In genomic region chr3:149381173-149382090, GRCh38 we compare ENCODE assay signal across 27 cellular contexts. TPM values are rescaled to one million over a fixed set of nuclear protein-coding genes. Genes with fewer than 3 reads are reported as not detected.
DNase-seq lines count a peak whose midpoint lies in the region; ATAC-seq and TF ChIP-seq lines count a peak whose summit lies in the region.
"Had no signal": no experiment of that assay in that cellular context is flagged by ENCODE, and none has a peak within 500 bp of the region (broad histone marks: within the 10 kb centered on the region; RNA-seq: fewer than 3 reads in every experiment).

No MANE protein-coding gene starts in this region.

- H3K4me1 ChIP-seq in Caco-2, result peaks cover 64% of the 10 kb centered on the region
- H3K4me1 ChIP-seq in esophagus squamous epithelium, result peaks cover 30 to 72% (median 31%) of the 10 kb centered on the region in 3 donors

- peak overlapping the region in 3 of 4 donors; percentile 38 to 94 (median 57) for H3K27ac ChIP-seq in esophagus squamous epithelium
- H3K27ac ChIP-seq: neutrophil, SK-N-MC, thyroid gland had no signal

- H3K27me3 Mint-ChIP-seq in Caco-2 (ENCODE audit: insufficient read depth, unreplicated experiment) (no peaks in the 10 kb centered on the region), progenitor cell of endocrine pancreas (no peaks in the 10 kb centered on the region)

- POLR2A ChIA-PET in Caco-2 (lab: Charles Lee), result no interaction called here

- peaks cover 51% of the 10 kb centered on the region for H3K4me1 Mint-ChIP-seq in Caco-2 (ENCODE audit: low read depth, unreplicated experiment)
- H3K4me1 Mint-ChIP-seq in progenitor cell of endocrine pancreas (ENCODE audit: low read depth), result peaks cover 39% of the 10 kb centered on the region

- no peaks in the 10 kb centered on the region for H3K9me3 Mint-ChIP-seq in Caco-2 (ENCODE audit: unreplicated experiment)
- H3K9me3 Mint-ChIP-seq in progenitor cell of endocrine pancreas (ENCODE audit: low read depth), result peaks cover 11% of the 10 kb centered on the region
- H3K9me3 Mint-ChIP-seq: CD4-positive, alpha-beta T cell had no signal

- 68 to 71% methylated on average over 6 of the region's 6 CpGs for WGBS in esophagus squamous epithelium, 2 donors

- TF ChIP-seq CTCF in Caco-2 (IDR thresholded peaks at IDR 0.05; ENCODE audit: insufficient read depth in 1 of 2, low read depth in 1 of 2, low read length in 1 of 2, severe bottlenecking in 1 of 2, unreplicated experiment in 1 of 2) (no peak), esophagus squamous epithelium (IDR thresholded peaks at IDR 0.05) (no peak), progenitor cell of endocrine pancreas (IDR thresholded peaks at IDR 0.05; ENCODE audit: unreplicated experiment) (no peak)

- peak; percentile 12 for ATAC-seq in HG03565 (IDR thresholded peaks at IDR 0.05; ENCODE audit: unreplicated experiment)
- ATAC-seq: stimulated activated naive CD8-positive, alpha-beta T cell treated with anti-CD3 and anti-CD28 coated beads, Interleukin-15, Interleukin-2, amounts not matched to agents 100 U/mL and 50 U/mL, for 24 hours had no signal

- intact Hi-C loops in Caco-2 (cut with micrococcal nuclease; ENCODE audit: unreplicated experiment), result no loop called here
- intact Hi-C loops in esophagus squamous epithelium (cut with DNase I), result no loop called here

- peak overlapping the region; percentile 93 for H3K27ac Mint-ChIP-seq in Caco-2 (ENCODE audit: unreplicated experiment)
- peak overlapping the region; percentile 83 for H3K27ac Mint-ChIP-seq in progenitor cell of endocrine pancreas
- H3K27ac Mint-ChIP-seq: CD4-positive, alpha-beta T cell had no signal

- H3K4me3 ChIP-seq in Caco-2 (ENCODE audit: low read depth, low read length) (no peak overlapping the region), esophagus squamous epithelium (no peak overlapping the region)
- H3K4me3 ChIP-seq: SK-N-MC, thyroid gland had no signal

- no peaks in the 10 kb centered on the region; the same call in 1 of the 2 replicates for H3K9me3 ChIP-seq in Caco-2
- H3K9me3 ChIP-seq in esophagus squamous epithelium, result no peaks in the 10 kb centered on the region
- H3K9me3 ChIP-seq: neutrophil, thyroid gland had no signal

- BruUV-seq in Caco-2 (replicated peaks; lab: Mats Ljungman, UMichigan), result no TSS peak

- H3K27me3 ChIP-seq in Caco-2 (replicated peaks; ENCODE audit: control insufficient read depth, insufficient read depth, low read length) (no peaks in the 10 kb centered on the region), esophagus squamous epithelium (no peaks in the 10 kb centered on the region)
- H3K27me3 ChIP-seq: thyroid gland had no signal

- H3K4me3 Mint-ChIP-seq in Caco-2 (ENCODE audit: unreplicated experiment) (peak overlapping the region; percentile 57), progenitor cell of endocrine pancreas (ENCODE audit: low read depth) (peak overlapping the region; percentile 43)
- H3K4me3 Mint-ChIP-seq: CD4-positive, alpha-beta T cell had no signal

- DNase-seq in Caco-2, result peak in 1 of 2 experiments; percentile 59
- DNase-seq in esophagus squamous epithelium (lab: John Stamatoyannopoulos, UW), result no peak
- DNase-seq in progenitor cell of endocrine pancreas (ENCODE audit: low spot score, unreplicated experiment), result no peak
- no peak for DNase-seq in DMS 273 treated with DMSO at 0.1 percent for 48 hours (lab: John Stamatoyannopoulos, UW)
- no peak for DNase-seq in pons (ENCODE audit: low spot score)
- no peak for DNase-seq in germinal center (ENCODE audit: low spot score)
- DNase-seq in NCI-H146 (lab: John Stamatoyannopoulos, UW), result no peak
- DNase-seq: activated CD4-positive, alpha-beta T cell treated with anti-CD3 and anti-CD28 coated beads for 4 hours; activated CD8-positive, alpha-beta memory T cell treated with anti-CD3 and anti-CD28 coated beads for 24 hours; activated gamma-delta T cell treated with Interleukin-2 at 50 U/mL for 16 hours; activated T-cell treated with anti-CD3 and anti-CD28 coated beads, Interleukin-2, amount 50 U/mL, for 1 hour; CD4-positive, alpha-beta T cell; GDM1; GOT3; KG1; NCI-H1436 treated with DMSO at 0.1 percent for 48 hours; NK-92 treated with Interleukin-12 subunit alpha and Interleukin-12 subunit beta, amount 100 ng/mL, for 24 hours; retina; stimulated activated naive CD8-positive, alpha-beta T cell treated with anti-CD3 and anti-CD28 coated beads, Interleukin-15, Interleukin-2, amounts not matched to agents 100 U/mL and 50 U/mL, for 24 hours; thyroid gland had no signal

- no peak for TF ChIP-seq POLR2A in esophagus squamous epithelium (IDR thresholded peaks at IDR 0.05)

- CTCF ChIA-PET in Caco-2 (lab: Charles Lee), result no interaction called here

- H3K36me3 ChIP-seq in Caco-2 (ENCODE audit: control insufficient read depth, insufficient read depth, low read length), result no peaks in the 10 kb centered on the region
- no peaks in the 10 kb centered on the region for H3K36me3 ChIP-seq in esophagus squamous epithelium
- H3K36me3 ChIP-seq: neutrophil, thyroid gland had no signal

- peaks cover 46% of the 10 kb centered on the region for H3K36me3 Mint-ChIP-seq in Caco-2 (ENCODE audit: insufficient read depth, unreplicated experiment)
- peaks cover 8% of the 10 kb centered on the region for H3K36me3 Mint-ChIP-seq in progenitor cell of endocrine pancreas (ENCODE audit: insufficient read depth)

RNA-seq across cellular contexts. Expression of gene TM4SF1, which starts 4.0 kb away (rescaled TPM):
- total RNA-seq in Caco-2 (2022), result 49.2 and 78.3 TPM in 2 replicates
- 100 to 1,000 TPM; 153 to 290 (median 169) TPM for total RNA-seq in esophagus squamous epithelium
- total RNA-seq in progenitor cell of endocrine pancreas, result 2.1 and 2.3 TPM in 2 replicates
- total RNA-seq: CD4-positive, alpha-beta T cell; T-helper 2 cell treated with Interferon-gamma antibody and Interleukin-4, amounts not matched to agents 100 ng/mL and 5 ng/mL, for 36 hours had no signal

RNA-seq across cellular contexts. Expression of gene TM4SF18, which starts 48.0 kb away (rescaled TPM):
- total RNA-seq in Caco-2 (2022) (not detected in 2 replicates), esophagus squamous epithelium (1 to 10 TPM in 3 of 4 donors, under 1 TPM in 1; 0.95 to 5.7 (median 1.6) TPM), progenitor cell of endocrine pancreas (0.36 TPM in 1 of 2 replicates, not detected in the other)
- total RNA-seq: bronchial epithelial cell; CD4-positive, alpha-beta T cell; HT-29; mammary epithelial cell; T-helper 2 cell treated with Interferon-gamma antibody and Interleukin-4, amounts not matched to agents 100 ng/mL and 5 ng/mL, for 36 hours had no signal

Comparison
In these comparisons a context has a peak if more than half of its experiments do, and no peak if none do; other contexts are left out.
1. RNA of gene TM4SF1, which starts 4.0 kb away (total RNA-seq): 153 to 290 TPM in esophagus squamous epithelium and 49.2 to 78.3 TPM in Caco-2; 2.1 to 2.3 TPM in progenitor cell of endocrine pancreas; every median in the first group is over 10 times any median in the second.